Comparison of ENCODE assay signal across 8 cellular contexts in genomic region chr14:72518809-72519377, GRCh38.
A peak's percentile ranks its signal among the peaks of the same experiment; 100 is the strongest.
DNase-seq lines count a peak whose midpoint lies in the region; ATAC-seq, FAIRE-seq and TF ChIP-seq lines count a peak whose summit lies in the region.

No MANE protein-coding gene starts in this region.

- H3K27me3 ChIP-seq in Peyer's patch: no peaks in the 10 kb centered on the region

- peak overlapping the region in 1 of 4 donors; percentile 67 for H3K27ac ChIP-seq in Peyer's patch
- no peak overlapping the region for H3K27ac ChIP-seq in substantia nigra (ENCODE audit: low read depth, low read length, poor library complexity, severe bottlenecking)

- TF ChIP-seq CTCF in Peyer's patch (IDR thresholded peaks at IDR 0.05) (no peak), fibroblast of mammary gland (conservative IDR thresholded peaks at IDR 0.05; ENCODE audit: control insufficient read depth, insufficient read depth, low read depth, low read length) (no peak)

- H3K36me3 ChIP-seq in Peyer's patch: no peaks in the 10 kb centered on the region

- no peak for FAIRE-seq in urothelium cell line (lab: Jason Lieb, UNC)

- TF ChIP-seq POLR2A in Peyer's patch (IDR thresholded peaks at IDR 0.05): no peak

- H3K9me3 ChIP-seq in Peyer's patch: no peaks in the 10 kb centered on the region

- ATAC-seq in GM18519 (IDR thresholded peaks at IDR 0.05; ENCODE audit: low FRiP score, unreplicated experiment): peak; percentile 37
- ATAC-seq in HG02852 (IDR thresholded peaks at IDR 0.05; ENCODE audit: unreplicated experiment): peak; percentile 76

- peak in 2 of 3 donors; percentile 52 to 53 for DNase-seq in Peyer's patch
- DNase-seq in fibroblast of mammary gland (ENCODE audit: low read depth): peak; percentile 10
- no peak for DNase-seq in substantia nigra (lab: John Stamatoyannopoulos, UW)
- DNase-seq in urothelium cell line (ENCODE audit: low spot score): no peak
- no peak for DNase-seq in EL
- DNase-seq in dedifferentiated amniotic fluid mesenchymal stem cell (ENCODE audit: extremely low spot score): no peak

- H3K4me1 ChIP-seq in Peyer's patch: peaks cover 0 to 14% (median 7%) of the 10 kb centered on the region in 4 donors

- H3K4me3 ChIP-seq in Peyer's patch (no peak overlapping the region), fibroblast of mammary gland (ENCODE audit: control insufficient read depth, low read depth, low read length) (no peak overlapping the region)

Comparison
In these comparisons a context has a peak if more than half of its experiments do, and no peak if none do; other contexts are left out.
1. DNase-seq: peak in Peyer's patch (2 of 3) and fibroblast of mammary gland (single experiment); none in substantia nigra (0 of 49), urothelium cell line (single experiment), EL (single experiment) and dedifferentiated amniotic fluid mesenchymal stem cell (single experiment).